In genomic region chr10:119283387-119283786, GRCh38 we compare ENCODE assay signal across 12 cellular contexts.
DNase-seq lines count a peak whose midpoint lies in the region; ATAC-seq and TF ChIP-seq lines count a peak whose summit lies in the region.
"Had no signal": no experiment of that assay in that cellular context is flagged by ENCODE, and none has a peak within 500 bp of the region (broad histone marks: within the 10 kb centered on the region; RNA-seq: fewer than 3 reads in every experiment).

No MANE protein-coding gene starts in this region.

- H3K4me1 ChIP-seq in left ventricle myocardium inferior = peaks cover 100% of the 10 kb centered on the region
- H3K4me1 ChIP-seq: pancreas had no signal

- no peak overlapping the region for H3K4me3 Mint-ChIP-seq in activated B cell treated with CpG ODN at 0.5 μM for 24 hours
- peak overlapping the region in 5 of 8 donors; percentile 48 to 76 (median 57) for H3K4me3 Mint-ChIP-seq in naive B cell
- H3K4me3 Mint-ChIP-seq in type B pancreatic cell = no peak overlapping the region
- H3K4me3 Mint-ChIP-seq in activated T-cell treated with anti-CD3 and anti-CD28 coated beads, Interleukin-2, amount 50 U/mL, for 4 hours = no peak overlapping the region

- no peak for TF ChIP-seq CTCF in left ventricle myocardium inferior (IDR thresholded peaks at IDR 0.05; ENCODE audit: borderline replicate concordance)
- no peak for TF ChIP-seq CTCF in activated B cell treated with CpG ODN at 0.5 μM for 24 hours (IDR thresholded peaks at IDR 0.05)
- no peak for TF ChIP-seq CTCF in type B pancreatic cell (conservative IDR thresholded peaks at IDR 0.05)

- H3K27me3 ChIP-seq in left ventricle myocardium inferior (ENCODE audit: low read depth) = no peaks in the 10 kb centered on the region
- H3K27me3 ChIP-seq: pancreas had no signal

- H3K4me3 ChIP-seq in left ventricle myocardium inferior = no peak overlapping the region
- H3K4me3 ChIP-seq: pancreas had no signal

- H3K4me1 Mint-ChIP-seq in activated B cell treated with CpG ODN at 0.5 μM for 24 hours = peaks cover 68% of the 10 kb centered on the region
- H3K4me1 Mint-ChIP-seq in naive B cell = peaks cover 72 to 96% (median 95%) of the 10 kb centered on the region in 3 donors
- H3K4me1 Mint-ChIP-seq in type B pancreatic cell (ENCODE audit: unreplicated experiment) = peaks cover 49% of the 10 kb centered on the region
- peaks cover 73% of the 10 kb centered on the region for H3K4me1 Mint-ChIP-seq in activated T-cell treated with anti-CD3 and anti-CD28 coated beads, Interleukin-2, amount 50 U/mL, for 4 hours (ENCODE audit: low read depth)

- no peaks in the 10 kb centered on the region for H3K36me3 ChIP-seq in left ventricle myocardium inferior
- H3K36me3 ChIP-seq: pancreas had no signal

- H3K27me3 Mint-ChIP-seq in activated B cell treated with CpG ODN at 0.5 μM for 24 hours (no peaks in the 10 kb centered on the region), naive B cell (no peaks in the 10 kb centered on the region), type B pancreatic cell (peaks cover 3% of the 10 kb centered on the region)
- H3K27me3 Mint-ChIP-seq in activated T-cell treated with anti-CD3 and anti-CD28 coated beads, Interleukin-2, amount 50 U/mL, for 4 hours (ENCODE audit: low read depth) = no peaks in the 10 kb centered on the region

- H3K27ac Mint-ChIP-seq in activated B cell treated with CpG ODN at 0.5 μM for 24 hours (peak overlapping the region; percentile 81), naive B cell (peak overlapping the region; percentile 94 to 98 (median 98)), type B pancreatic cell (peak overlapping the region; percentile 13)

- intact Hi-C loops in left ventricle myocardium inferior (cut with micrococcal nuclease) (no loop called here), Right ventricle myocardium superior (cut with DNase I) (no loop called here), activated B cell treated with CpG ODN at 0.5 μM for 24 hours (cut with micrococcal nuclease) (loop anchor here (1.0 kb wide), 1 partner anchor 12 kb away; no protein-coding TSS in a partner anchor)

- POLR2A ChIA-PET in activated B cell treated with CpG ODN at 0.5 μM for 24 hours (lab: Charles Lee) = interaction anchor here (0.5 to 1.9 kb wide), 6 partner anchors 12 to 137 kb away, joined by 4 to 12 read pairs (median 6); partner anchors contain the start of gene GRK5

- no peak for DNase-seq in left ventricle myocardium inferior
- DNase-seq in Right ventricle myocardium superior = no peak
- DNase-seq in activated B cell treated with CpG ODN at 0.5 μM for 24 hours = no peak
- DNase-seq in naive B cell = no peak
- no peak for DNase-seq in type B pancreatic cell (ENCODE audit: extremely low spot score, unreplicated experiment)
- no peak for DNase-seq in activated T-cell treated with anti-CD3 and anti-CD28 coated beads, Interleukin-2, amount 50 U/mL, for 4 hours
- DNase-seq: activated T-cell treated with anti-CD3 and anti-CD28 coated beads for 4 hours; DMS153; NK-92 treated with Interleukin-12 subunit alpha and Interleukin-12 subunit beta, amount 100 ng/mL, for 24 hours; pancreas had no signal

- H3K9me3 Mint-ChIP-seq in activated B cell treated with CpG ODN at 0.5 μM for 24 hours (no peaks in the 10 kb centered on the region), naive B cell (no peaks in the 10 kb centered on the region), type B pancreatic cell (no peaks in the 10 kb centered on the region)
- no peaks in the 10 kb centered on the region for H3K9me3 Mint-ChIP-seq in activated T-cell treated with anti-CD3 and anti-CD28 coated beads, Interleukin-2, amount 50 U/mL, for 4 hours

- no peaks in the 10 kb centered on the region for H3K9me3 ChIP-seq in left ventricle myocardium inferior (replicated peaks)
- H3K9me3 ChIP-seq: pancreas had no signal

- H3K27ac ChIP-seq in left ventricle myocardium inferior (replicated peaks) = peak overlapping the region; percentile 81
- H3K27ac ChIP-seq: pancreas had no signal

- CTCF ChIA-PET in activated B cell treated with CpG ODN at 0.5 μM for 24 hours (lab: Charles Lee) = interaction anchor here (1.7 kb wide), 1 partner anchor 77 kb away, joined by 5 read pairs; the partner anchor contains the start of gene GRK5

- ATAC-seq in Right ventricle myocardium superior (ENCODE audit: poor library complexity) (no peak), activated B cell treated with CpG ODN at 0.5 μM for 24 hours (ENCODE audit: low read depth) (no peak), naive B cell (ENCODE audit: low read depth in 2 of 2) (peak; percentile 3 to 13), GM19035 (IDR thresholded peaks at IDR 0.05; ENCODE audit: unreplicated experiment) (no peak), HG03159 (IDR thresholded peaks at IDR 0.05; ENCODE audit: unreplicated experiment) (no peak)
- ATAC-seq in activated T-cell treated with anti-CD3 and anti-CD28 coated beads, Interleukin-2, amount 50 U/mL, for 4 hours = no peak
- ATAC-seq: pancreas had no signal

- no peaks in the 10 kb centered on the region for H3K36me3 Mint-ChIP-seq in activated B cell treated with CpG ODN at 0.5 μM for 24 hours (ENCODE audit: low read depth)
- H3K36me3 Mint-ChIP-seq in naive B cell = no peaks in the 10 kb centered on the region
- no peaks in the 10 kb centered on the region for H3K36me3 Mint-ChIP-seq in type B pancreatic cell
- H3K36me3 Mint-ChIP-seq in activated T-cell treated with anti-CD3 and anti-CD28 coated beads, Interleukin-2, amount 50 U/mL, for 4 hours (ENCODE audit: insufficient read depth) = peaks cover 5% of the 10 kb centered on the region

Comparison
In these comparisons a context has a peak if more than half of its experiments do, and no peak if none do; other contexts are left out.
1. ATAC-seq: peak in naive B cell (2 of 2); none in Right ventricle myocardium superior (single experiment), activated B cell treated with CpG ODN at 0.5 μM for 24 hours (single experiment), activated T-cell treated with anti-CD3 and anti-CD28 coated beads, Interleukin-2, amount 50 U/mL, for 4 hours (0 of 2), GM19035 (single experiment) and HG03159 (single experiment).
2. H3K27ac Mint-ChIP-seq: peak in every context shown above with its lines; median percentile 98 in naive B cell; 81 in activated B cell treated with CpG ODN at 0.5 μM for 24 hours; 13 in type B pancreatic cell.
3. H3K4me3 Mint-ChIP-seq: peak in naive B cell (5 of 8); none in activated B cell treated with CpG ODN at 0.5 μM for 24 hours (single experiment), type B pancreatic cell (single experiment) and activated T-cell treated with anti-CD3 and anti-CD28 coated beads, Interleukin-2, amount 50 U/mL, for 4 hours (single experiment).